In genomic region chr11:121476379-121477032, GRCh38 we compare ENCODE assay signal across 14 cellular contexts. TPM values are rescaled to one million over a fixed set of nuclear protein-coding genes. Genes with fewer than 3 reads are reported as not detected.
A peak's percentile ranks its signal among the peaks of the same experiment; 100 is the strongest.
DNase-seq lines count a peak whose midpoint lies in the region; ATAC-seq and TF ChIP-seq lines count a peak whose summit lies in the region.
"Had no signal": no experiment of that assay in that cellular context is flagged by ENCODE, and none has a peak within 500 bp of the region (broad histone marks: within the 10 kb centered on the region; RNA-seq: fewer than 3 reads in every experiment).

No MANE protein-coding gene starts in this region.

- H3K27ac ChIP-seq in PC-3 (ENCODE audit: low read length) (peak overlapping the region; percentile 74), hepatocyte (peak overlapping the region; percentile 62), suprapubic skin (peak overlapping the region; percentile 36), lower lobe of right lung (no peak overlapping the region)
- H3K27ac ChIP-seq: coronary artery, SK-N-MC had no signal

- POLR2A ChIA-PET in PC-3 (lab: Charles Lee; ENCODE audit: unreplicated experiment): no interaction called here

- no peaks in the 10 kb centered on the region for H3K27me3 Mint-ChIP-seq in activated naive CD4-positive, alpha-beta T cell treated with anti-CD3 and anti-CD28 coated beads, Interleukin-2, amount 50 U/mL, for 24 hours

- TF ChIP-seq EP300 in suprapubic skin (IDR thresholded peaks at IDR 0.05): no peak

- ATAC-seq in PC-3 (peak; percentile 88), lower lobe of right lung (no peak)

- DNase-seq in activated naive CD4-positive, alpha-beta T cell treated with Interleukin-2 at 50 U/mL for 16 hours: no peak
- DNase-seq in PC-3: peak; percentile 96
- peak; percentile 48 for DNase-seq in hepatocyte (ENCODE audit: low spot score)
- DNase-seq in suprapubic skin (ENCODE audit: low spot score in 2 of 2): no peak
- DNase-seq in lower lobe of right lung: no peak
- DNase-seq in NK-92 (lab: John Stamatoyannopoulos, UW; ENCODE audit: unreplicated experiment): no peak
- no peak for DNase-seq in T-helper 9 cell
- DNase-seq: activated CD4-positive, alpha-beta T cell treated with anti-CD3 and anti-CD28 coated beads, Interleukin-2, amount 50 U/mL, for 1 hour; activated naive CD4-positive, alpha-beta T cell treated with anti-CD3 and anti-CD28 coated beads, Interleukin-2, amount 50 U/mL, for 16 hours; foreskin melanocyte; NCI-H524 had no signal

- H3K4me3 ChIP-seq in PC-3 (ENCODE audit: low read length) (no peak overlapping the region), hepatocyte (no peak overlapping the region), suprapubic skin (no peak overlapping the region), lower lobe of right lung (no peak overlapping the region)
- H3K4me3 ChIP-seq: coronary artery, SK-N-MC had no signal

- H3K79me2 ChIP-seq in PC-3 (ENCODE audit: low read length) (no peaks in the 10 kb centered on the region), hepatocyte (no peaks in the 10 kb centered on the region)

- H3K9me3 Mint-ChIP-seq in activated naive CD4-positive, alpha-beta T cell treated with anti-CD3 and anti-CD28 coated beads, Interleukin-2, amount 50 U/mL, for 24 hours: no peaks in the 10 kb centered on the region

- H3K9me3 ChIP-seq in PC-3 (ENCODE audit: low read length) (no peaks in the 10 kb centered on the region), hepatocyte (ENCODE audit: low read depth) (no peaks in the 10 kb centered on the region), suprapubic skin (no peaks in the 10 kb centered on the region), lower lobe of right lung (no peaks in the 10 kb centered on the region)

- no peak for TF ChIP-seq POLR2A in suprapubic skin (IDR thresholded peaks at IDR 0.05)

- H3K9me2 ChIP-seq in PC-3 (replicated peaks; ENCODE audit: low read length) (no peaks in the 10 kb centered on the region), hepatocyte (replicated peaks; ENCODE audit: insufficient read depth) (no peaks in the 10 kb centered on the region)

- H4K20me1 ChIP-seq in PC-3 (ENCODE audit: low read length): no peaks in the 10 kb centered on the region
- H4K20me1 ChIP-seq in hepatocyte (ENCODE audit: insufficient read depth, poor library complexity, severe bottlenecking): no peaks in the 10 kb centered on the region

- WGBS in hepatocyte (ENCODE audit: low lambda C conversion rate, missing lambda C conversion rate): 72% methylated on average over 4 of the region's 5 CpGs
- WGBS in suprapubic skin: 55% methylated on average over 5 of the region's 5 CpGs

- H3K4me3 Mint-ChIP-seq in activated naive CD4-positive, alpha-beta T cell treated with anti-CD3 and anti-CD28 coated beads, Interleukin-2, amount 50 U/mL, for 24 hours: peak overlapping the region; percentile 11

- H3K27me3 ChIP-seq in PC-3 (ENCODE audit: low read length): no peaks in the 10 kb centered on the region
- H3K27me3 ChIP-seq in hepatocyte: no peaks in the 10 kb centered on the region
- no peaks in the 10 kb centered on the region for H3K27me3 ChIP-seq in suprapubic skin
- no peaks in the 10 kb centered on the region for H3K27me3 ChIP-seq in lower lobe of right lung (ENCODE audit: low read depth)

- no peak overlapping the region for H2AFZ ChIP-seq in PC-3 (ENCODE audit: low read length)
- H2AFZ ChIP-seq in hepatocyte: no peak overlapping the region

- intact Hi-C loops in PC-3 (cut with micrococcal nuclease) (loop anchor here (1.0 kb wide), 2 partner anchors 10 to 25 kb away; no protein-coding TSS in a partner anchor), lower lobe of right lung (cut with DNase I) (no loop called here)

- CTCF ChIA-PET in PC-3 (lab: Charles Lee): no interaction called here

- peaks cover 52% of the 10 kb centered on the region for H3K4me1 ChIP-seq in PC-3 (ENCODE audit: insufficient read depth, low read length)
- peaks cover 9% of the 10 kb centered on the region for H3K4me1 ChIP-seq in hepatocyte (ENCODE audit: insufficient read depth)
- H3K4me1 ChIP-seq in suprapubic skin: peaks cover 7% of the 10 kb centered on the region
- peaks cover 6% of the 10 kb centered on the region for H3K4me1 ChIP-seq in lower lobe of right lung

- TF ChIP-seq CTCF in PC-3 (conservative IDR thresholded peaks at IDR 0.05; ENCODE audit: low read depth, low read length) (no peak), hepatocyte (IDR thresholded peaks at IDR 0.05; ENCODE audit: poor library complexity) (no peak), suprapubic skin (IDR thresholded peaks at IDR 0.05) (no peak), lower lobe of right lung (IDR thresholded peaks at IDR 0.05) (no peak)

- peak overlapping the region; percentile 42 for H3K4me2 ChIP-seq in PC-3 (ENCODE audit: low read length)
- no peak overlapping the region for H3K4me2 ChIP-seq in hepatocyte

- no TSS peak for BruUV-seq in PC-3 (replicated peaks; lab: Mats Ljungman, UMichigan)

- H3K36me3 Mint-ChIP-seq in activated naive CD4-positive, alpha-beta T cell treated with anti-CD3 and anti-CD28 coated beads, Interleukin-2, amount 50 U/mL, for 24 hours: peaks cover 16% of the 10 kb centered on the region

- peak overlapping the region; percentile 79 for H3K27ac Mint-ChIP-seq in activated naive CD4-positive, alpha-beta T cell treated with anti-CD3 and anti-CD28 coated beads, Interleukin-2, amount 50 U/mL, for 24 hours

- H3K36me3 ChIP-seq in PC-3 (ENCODE audit: low read depth, low read length) (no peaks in the 10 kb centered on the region), hepatocyte (replicated peaks; ENCODE audit: insufficient read depth, low read depth) (no peaks in the 10 kb centered on the region), suprapubic skin (no peaks in the 10 kb centered on the region), lower lobe of right lung (no peaks in the 10 kb centered on the region)

- no peak overlapping the region; the same call in 1 of the 2 replicates for H3K9ac ChIP-seq in PC-3 (ENCODE audit: low read length)

- H3F3A ChIP-seq in PC-3 (ENCODE audit: low read length, unreplicated experiment): no peaks in the 10 kb centered on the region

- H3K4me1 Mint-ChIP-seq in activated naive CD4-positive, alpha-beta T cell treated with anti-CD3 and anti-CD28 coated beads, Interleukin-2, amount 50 U/mL, for 24 hours: peaks cover 86% of the 10 kb centered on the region

RNA-seq across cellular contexts. Expression of gene SORL1, which starts 24.4 kb away (rescaled TPM):
- total RNA-seq in PC-3 (2014; rRNA removed) (53.7 and 74.5 TPM in 2 replicates), hepatocyte (26.5 and 29.2 TPM in 2 replicates), suprapubic skin (10 to 100 TPM; 12.1 to 42.8 (median 21.0) TPM), lower lobe of right lung (74.0 TPM)
- polyA plus RNA-seq in hepatocyte: 13.5 and 14.9 TPM in 2 replicates

Comparison
In these comparisons a context has a peak if more than half of its experiments do, and no peak if none do; other contexts are left out.
1. DNase-seq: peak in PC-3 (single experiment) and hepatocyte (single experiment); none in activated naive CD4-positive, alpha-beta T cell treated with Interleukin-2 at 50 U/mL for 16 hours (single experiment), suprapubic skin (0 of 2), lower lobe of right lung (single experiment), NK-92 (single experiment) and T-helper 9 cell (single experiment).